Comparison of ENCODE assay signal across 1 cellular context in genomic region chr14:49303952-49304516, GRCh38.
TF ChIP-seq lines count a peak whose summit lies in the region.

No MANE protein-coding gene starts in this region.

TF ChIP-seq in H1, 55 proteins besides CTCF, POLR2A, EP300 and RAD21 (continued from another document):
- no peak for TF ChIP-seq CHD7 (IDR thresholded peaks at IDR 0.05; ENCODE audit: insufficient replicate concordance, low read length)
